In the genomic region with DNA sequence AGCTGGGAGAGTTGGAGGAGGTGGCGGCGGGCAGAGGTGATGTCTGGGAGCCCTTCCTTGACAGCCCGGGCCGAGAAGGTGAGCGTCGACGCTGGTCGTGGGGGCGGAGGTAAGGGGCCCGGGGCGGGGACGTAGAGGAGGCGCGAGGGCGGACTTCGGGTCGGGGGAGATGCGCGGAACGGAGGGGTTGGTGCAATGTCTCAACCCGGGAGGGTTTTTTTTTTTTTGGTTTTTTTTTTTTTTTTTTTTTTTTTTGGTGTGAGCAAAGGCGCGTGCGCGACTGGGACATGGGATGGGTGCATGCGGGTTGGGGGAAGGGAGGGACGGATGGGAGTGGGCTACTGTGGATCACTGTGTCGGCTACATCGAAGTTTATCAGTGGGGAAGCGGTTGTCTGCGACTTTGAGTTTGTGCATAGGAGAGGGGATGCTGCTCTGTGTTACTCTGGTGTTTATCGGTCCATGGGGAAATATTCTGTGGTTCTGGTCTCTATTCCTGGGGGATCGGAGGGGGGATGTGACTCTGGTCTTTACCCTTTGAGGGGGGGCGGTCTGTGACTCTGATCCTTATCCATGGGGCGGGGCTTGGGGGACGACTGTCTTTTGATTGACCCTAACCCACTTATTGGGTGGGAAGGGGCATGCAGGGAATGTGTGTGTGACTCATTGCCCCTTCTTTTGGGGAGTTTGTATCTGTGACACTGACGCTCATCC, we compare ENCODE assay signal across 8 cellular contexts. TPM values are rescaled to one million over a fixed set of nuclear protein-coding genes. Genes with fewer than 3 reads are reported as not detected.
DNase-seq lines count a peak whose midpoint lies in the region; ATAC-seq lines count a peak whose summit lies in the region.

No MANE protein-coding gene starts in this region.

- peak; percentile 36 for DNase-seq in NCI-H345 (lab: John Stamatoyannopoulos, UW)
- DNase-seq in NCI-H345 treated with DMSO at 0.1 percent for 48 hours (lab: John Stamatoyannopoulos, UW; ENCODE audit: unreplicated experiment), result no peak
- peak; percentile 24 for DNase-seq in OCI-M1 (lab: John Stamatoyannopoulos, UW)
- peak in 1 of 3 donors; percentile 46 for DNase-seq in effector memory CD4-positive, alpha-beta T cell
- DNase-seq in A172 (ENCODE audit: low spot score), result no peak

- peak overlapping the region; percentile 77 for H3K4me3 ChIP-seq in effector memory CD4-positive, alpha-beta T cell (ENCODE audit: insufficient read depth, low read depth, low read length, poor library complexity, severe bottlenecking)
- peak overlapping the region; percentile 70 to 87 for H3K4me3 ChIP-seq in mucosa of rectum (ENCODE audit: low read length in 2 of 2)

- no peaks in the 10 kb centered on the region for H3K36me3 ChIP-seq in effector memory CD4-positive, alpha-beta T cell (ENCODE audit: control insufficient read depth, insufficient read depth, low read length)
- peaks cover 7 to 12% of the 10 kb centered on the region in 2 donors for H3K36me3 ChIP-seq in mucosa of rectum (ENCODE audit: control insufficient read depth in 2 of 2, insufficient read depth in 2 of 2, low read length in 2 of 2)

- peak overlapping the region; percentile 66 to 86 for H3K9ac ChIP-seq in mucosa of rectum (ENCODE audit: low read depth in 1 of 2, low read length in 2 of 2)

- peak; percentile 16 for ATAC-seq in HG02623 (IDR thresholded peaks at IDR 0.05; ENCODE audit: unreplicated experiment)
- no peak for ATAC-seq in GM21786 (IDR thresholded peaks at IDR 0.05; ENCODE audit: unreplicated experiment)

- H3K27me3 ChIP-seq in effector memory CD4-positive, alpha-beta T cell (replicated peaks; ENCODE audit: control insufficient read depth, insufficient read depth, low read length, poor library complexity, severe bottlenecking), result no peaks in the 10 kb centered on the region
- H3K27me3 ChIP-seq in mucosa of rectum (ENCODE audit: control insufficient read depth in 2 of 2, insufficient read depth in 2 of 2, low read length in 2 of 2), result peaks cover 2 to 3% of the 10 kb centered on the region in 2 donors

- H3K27ac ChIP-seq in effector memory CD4-positive, alpha-beta T cell (ENCODE audit: insufficient read depth, low read length, poor library complexity, severe bottlenecking), result peak overlapping the region; percentile 90
- H3K27ac ChIP-seq in mucosa of rectum (ENCODE audit: low read depth in 2 of 2, low read length in 2 of 2), result peak overlapping the region; percentile 95 to 97

- H3K9me3 ChIP-seq in effector memory CD4-positive, alpha-beta T cell (ENCODE audit: control insufficient read depth, low read length), result no peaks in the 10 kb centered on the region
- no peaks in the 10 kb centered on the region for H3K9me3 ChIP-seq in mucosa of rectum (ENCODE audit: control insufficient read depth in 2 of 2, low read length in 2 of 2)

- H3K4me1 ChIP-seq in effector memory CD4-positive, alpha-beta T cell (ENCODE audit: control insufficient read depth, insufficient read depth, low read length, poor library complexity, severe bottlenecking), result peaks cover 5% of the 10 kb centered on the region
- H3K4me1 ChIP-seq in mucosa of rectum (ENCODE audit: control insufficient read depth in 2 of 2, insufficient read depth in 2 of 2, low read length in 2 of 2), result peaks cover 8 to 10% of the 10 kb centered on the region in 2 donors

RNA-seq across cellular contexts. Expression of gene RBM10, which starts 0.5 kb away (rescaled TPM):
- total RNA-seq in A172 (2014; rRNA removed; shearing (Covaris generic)), result 42.6 and 48.8 TPM in 2 replicates

RNA-seq across cellular contexts. Expression of gene NDUFB11, which starts 1.1 kb away (rescaled TPM):
- 85.8 and 120 TPM in 2 replicates for total RNA-seq in A172 (2014; rRNA removed; shearing (Covaris generic))

RNA-seq across cellular contexts. Expression of gene UBA1, which starts 48.1 kb away (rescaled TPM):
- total RNA-seq in A172 (2014; rRNA removed; shearing (Covaris generic)), result 169 and 174 TPM in 2 replicates

Comparison
In these comparisons a context has a peak if more than half of its experiments do, and no peak if none do; other contexts are left out.
1. DNase-seq: peak in NCI-H345 (single experiment) and OCI-M1 (single experiment); none in NCI-H345 treated with DMSO at 0.1 percent for 48 hours (single experiment) and A172 (single experiment).